ENCODE assay signal across 9 cellular contexts in the genomic region with DNA sequence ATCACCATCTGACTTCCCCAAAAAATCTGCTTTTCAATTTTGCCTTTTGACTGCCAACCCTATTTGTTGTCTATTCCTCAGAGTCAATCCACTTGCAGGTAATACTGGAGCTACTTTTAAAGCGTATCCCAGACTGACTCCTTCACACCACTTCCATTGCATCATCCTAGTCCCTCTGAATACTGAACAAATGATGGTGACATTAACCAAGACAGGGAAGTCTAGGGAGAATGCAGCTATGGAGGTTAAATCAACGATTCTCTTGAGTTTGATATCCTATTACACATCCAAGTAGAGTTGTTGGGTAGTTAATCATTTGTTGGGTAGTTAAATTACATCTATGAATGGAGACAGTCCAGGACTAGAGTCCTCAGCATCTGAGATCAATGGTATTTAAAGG. TPM values are rescaled to one million over a fixed set of nuclear protein-coding genes. Genes with fewer than 3 reads are reported as not detected.
DNase-seq lines count a peak whose midpoint lies in the region; ATAC-seq and TF ChIP-seq lines count a peak whose summit lies in the region.
"Had no signal": no experiment of that assay in that cellular context is flagged by ENCODE, and none has a peak within 500 bp of the region (broad histone marks: within the 10 kb centered on the region; RNA-seq: fewer than 3 reads in every experiment).

No MANE protein-coding gene starts in this region.

- H3K9me3 Mint-ChIP-seq in CD4-positive, alpha-beta memory T cell = no peaks in the 10 kb centered on the region
- H3K9me3 Mint-ChIP-seq in nephron = no peaks in the 10 kb centered on the region

- H3K79me2 ChIP-seq in KMS-11 (ENCODE audit: insufficient read depth, low read depth) = peaks cover 44% of the 10 kb centered on the region

- intact Hi-C loops in CD4-positive, alpha-beta memory T cell (cut with micrococcal nuclease) = no loop called here

- H3K9me3 ChIP-seq in CD4-positive, alpha-beta memory T cell (ENCODE audit: control insufficient read depth in 1 of 2, low read length in 2 of 2) = no peaks in the 10 kb centered on the region

- peak overlapping the region; percentile 88 for H3K4me2 ChIP-seq in KMS-11

- H2AFZ ChIP-seq in KMS-11 (ENCODE audit: low read depth) = no peak overlapping the region

- peaks cover 40% of the 10 kb centered on the region for H3K4me1 ChIP-seq in CD4-positive, alpha-beta memory T cell (ENCODE audit: insufficient read depth, low read length)
- H3K4me1 ChIP-seq in KMS-11 (ENCODE audit: low read depth, poor library complexity, severe bottlenecking) = peaks cover 48% of the 10 kb centered on the region

- no peak overlapping the region for H3K9ac ChIP-seq in KMS-11

- TF ChIP-seq CTCF in KMS-11 (conservative IDR thresholded peaks at IDR 0.05; ENCODE audit: low read depth, low read length) = no peak
- no peak for TF ChIP-seq CTCF in coronary artery (IDR thresholded peaks at IDR 0.05)
- no peak for TF ChIP-seq CTCF in nephron (IDR thresholded peaks at IDR 0.05; ENCODE audit: unreplicated experiment in 3 of 3)
- no peak for TF ChIP-seq CTCF in foreskin fibroblast (IDR thresholded peaks at IDR 0.05; ENCODE audit: low read depth, low read length)

- POLR2A ChIA-PET in CD4-positive, alpha-beta memory T cell (lab: Charles Lee; ENCODE audit: partially characterized antibody) = interaction anchor here (1.7 kb wide), 1 partner anchor 62 kb away, joined by 4 read pairs; no protein-coding TSS in a partner anchor

- no peaks in the 10 kb centered on the region for H4K20me1 ChIP-seq in KMS-11 (ENCODE audit: insufficient read depth)

- peak overlapping the region; percentile 7 to 91 (median 84) for H3K4me3 Mint-ChIP-seq in CD4-positive, alpha-beta memory T cell
- peak overlapping the region; percentile 79 to 87 (median 82) for H3K4me3 Mint-ChIP-seq in nephron

- ATAC-seq in GM19351 (IDR thresholded peaks at IDR 0.05; ENCODE audit: unreplicated experiment) = no peak

- no peaks in the 10 kb centered on the region for H3K36me3 ChIP-seq in CD4-positive, alpha-beta memory T cell (ENCODE audit: insufficient read depth, low read length)
- no peaks in the 10 kb centered on the region for H3K36me3 ChIP-seq in KMS-11 (ENCODE audit: insufficient read depth)

- no peak overlapping the region for H3K27ac ChIP-seq in CD4-positive, alpha-beta memory T cell (ENCODE audit: low read depth, low read length)
- H3K27ac ChIP-seq in KMS-11 (no peak overlapping the region), coronary artery (no peak overlapping the region)

- H3K27ac Mint-ChIP-seq in CD4-positive, alpha-beta memory T cell = peak overlapping the region in 4 of 7 donors; percentile 25 to 77 (median 60)
- peak overlapping the region in 2 of 3 experiments; percentile 29 to 68 for H3K27ac Mint-ChIP-seq in nephron

- no peak for DNase-seq in CD4-positive, alpha-beta memory T cell
- DNase-seq in coronary artery (ENCODE audit: low spot score) (no peak), foreskin fibroblast (no peak), NCI-H1694 (lab: John Stamatoyannopoulos, UW) (no peak), SW 1271 (lab: John Stamatoyannopoulos, UW) (no peak)
- DNase-seq: activated CD8-positive, alpha-beta memory T cell treated with anti-CD3 and anti-CD28 coated beads, Interleukin-2, amount 50 U/mL, for 48 hours had no signal

- peaks cover 34 to 48% (median 44%) of the 10 kb centered on the region in 4 donors for H3K4me1 Mint-ChIP-seq in CD4-positive, alpha-beta memory T cell
- peaks cover 42% of the 10 kb centered on the region for H3K4me1 Mint-ChIP-seq in nephron

- H3K27me3 ChIP-seq in CD4-positive, alpha-beta memory T cell (ENCODE audit: insufficient read depth, low read length) = no peaks in the 10 kb centered on the region
- H3K27me3 ChIP-seq in KMS-11 (ENCODE audit: insufficient read depth, low read depth) = no peaks in the 10 kb centered on the region

- no peaks in the 10 kb centered on the region for H3K27me3 Mint-ChIP-seq in CD4-positive, alpha-beta memory T cell
- H3K27me3 Mint-ChIP-seq in nephron (ENCODE audit: low read depth) = peaks cover 3% of the 10 kb centered on the region

- H3K36me3 Mint-ChIP-seq in CD4-positive, alpha-beta memory T cell = peaks cover 23 to 26% of the 10 kb centered on the region in 2 donors
- peaks cover 38% of the 10 kb centered on the region for H3K36me3 Mint-ChIP-seq in nephron (ENCODE audit: low read depth)

- no peak overlapping the region for H3K4me3 ChIP-seq in CD4-positive, alpha-beta memory T cell (ENCODE audit: low read length in 2 of 2)
- no peak overlapping the region for H3K4me3 ChIP-seq in KMS-11 (IDR thresholded peaks at IDR 0.05; ENCODE audit: insufficient read depth, low read depth, low read length)
- peak overlapping the region; percentile 94 for H3K4me3 ChIP-seq in coronary artery
- H3K4me3 ChIP-seq in foreskin fibroblast (ENCODE audit: low read depth in 1 of 2, low read length in 2 of 2) = peak overlapping the region in 1 of 2 donors; percentile 11

- CTCF ChIA-PET in CD4-positive, alpha-beta memory T cell (lab: Charles Lee; ENCODE audit: partially characterized antibody) = interaction anchor here (1.3 kb wide), 1 partner anchor 19 kb away, joined by 3 read pairs; no protein-coding TSS in a partner anchor

RNA-seq across cellular contexts. Expression of a gene that starts 2.0 kb away (rescaled TPM):
- 10 to 100 TPM; 11.4 to 12.0 TPM for total RNA-seq in CD4-positive, alpha-beta memory T cell
- 1 to 10 TPM; 3.3 to 4.2 TPM for polyA plus RNA-seq in CD4-positive, alpha-beta memory T cell
